In the genomic region with DNA sequence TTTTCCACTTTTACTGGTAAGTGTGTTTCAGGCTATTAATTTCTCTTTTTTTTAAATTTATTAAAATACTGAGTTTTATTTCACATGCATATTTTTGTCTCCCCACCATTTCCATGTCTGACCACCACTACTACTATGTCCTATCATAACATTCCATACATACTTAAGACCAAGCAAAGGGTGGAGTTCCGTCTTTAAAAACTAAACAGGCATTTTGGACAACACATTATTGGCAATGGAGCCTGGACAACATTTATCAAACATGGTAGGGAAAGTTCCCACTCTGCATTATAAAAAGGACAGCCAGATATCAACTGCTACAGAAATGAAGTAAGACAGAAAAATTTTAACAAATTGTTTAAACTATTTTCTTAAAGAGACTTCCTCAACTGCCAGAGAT, we compare ENCODE assay signal across 16 cellular contexts.
DNase-seq lines count a peak whose midpoint lies in the region; ATAC-seq lines count a peak whose summit lies in the region.
"Had no signal": no experiment of that assay in that cellular context is flagged by ENCODE, and none has a peak within 500 bp of the region (broad histone marks: within the 10 kb centered on the region; RNA-seq: fewer than 3 reads in every experiment).

No MANE protein-coding gene starts in this region.

- ATAC-seq in HG02678 (IDR thresholded peaks at IDR 0.05; ENCODE audit: unreplicated experiment): no peak
- ATAC-seq: HCT116 had no signal

- DNase-seq in EL: peak; percentile 42
- peak; percentile 45 for DNase-seq in astrocyte of the hippocampus (ENCODE audit: low read depth, low spot score)
- DNase-seq in fibroblast of peridontal ligament (ENCODE audit: extremely low read depth): peak; percentile 11
- no peak for DNase-seq in T-helper 1 cell
- no peak for DNase-seq in GM19240 (ENCODE audit: insufficient read length, low spot score)
- DNase-seq in NCI-H2081 (lab: John Stamatoyannopoulos, UW): no peak
- DNase-seq: BE2C; CD4-positive, alpha-beta memory T cell; DMS153; DMS79 treated with DMSO at 0.1 percent for 48 hours; GF-D8; GM23248; IMR-90; KBM-7 had no signal

Comparison
In these comparisons a context has a peak if more than half of its experiments do, and no peak if none do; other contexts are left out.
1. DNase-seq: peak in EL (single experiment), astrocyte of the hippocampus (single experiment) and fibroblast of peridontal ligament (single experiment); none in T-helper 1 cell (0 of 5), GM19240 (single experiment) and NCI-H2081 (0 of 2).